Comparison of ENCODE assay signal across 1 cellular context in genomic region chr1:165895451-165895871, GRCh38.
TF ChIP-seq lines count a peak whose summit lies in the region.

No MANE protein-coding gene starts in this region.

TF ChIP-seq in IMR-90, 13 proteins besides CTCF, POLR2A, EP300 and RAD21 (continued from another document):
- no peak for TF ChIP-seq ELK1 (IDR thresholded peaks at IDR 0.05; ENCODE audit: borderline replicate concordance, low read depth, low read length)
- no peak for TF ChIP-seq MXI1 (IDR thresholded peaks at IDR 0.05; ENCODE audit: borderline replicate concordance, low read depth, low read length)
